In genomic region chr2:149160701-149161217, GRCh38 we compare ENCODE assay signal across 9 cellular contexts.
A peak's percentile ranks its signal among the peaks of the same experiment; 100 is the strongest.
DNase-seq lines count a peak whose midpoint lies in the region; ATAC-seq and TF ChIP-seq lines count a peak whose summit lies in the region.
"Had no signal": no experiment of that assay in that cellular context is flagged by ENCODE, and none has a peak within 500 bp of the region (broad histone marks: within the 10 kb centered on the region; RNA-seq: fewer than 3 reads in every experiment).

No MANE protein-coding gene starts in this region.

- TF ChIP-seq EP300 in esophagus muscularis mucosa (IDR thresholded peaks at IDR 0.05) (no peak), ovary (IDR thresholded peaks at IDR 0.05) (no peak)

- H3K4me1 ChIP-seq in esophagus muscularis mucosa (no peaks in the 10 kb centered on the region), left lung (peaks cover 0 to 13% of the 10 kb centered on the region in 2 donors), ovary (ENCODE audit: insufficient read depth) (no peaks in the 10 kb centered on the region)
- H3K4me1 ChIP-seq: SJSA1 had no signal

- no peak overlapping the region for H3K4me3 ChIP-seq in esophagus muscularis mucosa
- no peak overlapping the region for H3K4me3 ChIP-seq in left lung
- no peak overlapping the region for H3K4me3 ChIP-seq in ovary
- H3K4me3 ChIP-seq: SJSA1 had no signal

- DNase-seq in NOMO-1 treated with DMSO at 0.1 percent for 48 hours (lab: John Stamatoyannopoulos, UW; ENCODE audit: unreplicated experiment) (peak; percentile 91), esophagus muscularis mucosa (ENCODE audit: extremely low spot score) (peak; percentile 84), AG08396 (ENCODE audit: low spot score) (no peak), left lung (no peak), NCI-H1417 treated with DMSO at 0.1 percent for 48 hours (lab: John Stamatoyannopoulos, UW) (no peak), ovary (no peak)

- H3K36me3 ChIP-seq in esophagus muscularis mucosa (no peaks in the 10 kb centered on the region), left lung (no peaks in the 10 kb centered on the region), ovary (no peaks in the 10 kb centered on the region)
- H3K36me3 ChIP-seq: SJSA1 had no signal

- WGBS in esophagus muscularis mucosa: 71% methylated on average over 8 of the region's 8 CpGs
- WGBS in ovary, 3 donors: 36 to 44% (median 43%) methylated on average over 8 of the region's 8 CpGs

- TF ChIP-seq CTCF in esophagus muscularis mucosa (IDR thresholded peaks at IDR 0.05) (no peak), left lung (IDR thresholded peaks at IDR 0.05) (no peak), ovary (IDR thresholded peaks at IDR 0.05) (no peak)

- TF ChIP-seq POLR2A in esophagus muscularis mucosa (IDR thresholded peaks at IDR 0.05; ENCODE audit: low read depth) (no peak), ovary (IDR thresholded peaks at IDR 0.05) (no peak)

- peaks cover 0 to 5% (median 0%) of the 10 kb centered on the region in 4 donors for H3K9me3 ChIP-seq in esophagus muscularis mucosa
- peaks cover 0 to 2% of the 10 kb centered on the region in 2 donors for H3K9me3 ChIP-seq in left lung
- no peaks in the 10 kb centered on the region for H3K9me3 ChIP-seq in ovary
- H3K9me3 ChIP-seq: SJSA1 had no signal

- peak; percentile 98 for ATAC-seq in GM18909 (IDR thresholded peaks at IDR 0.05; ENCODE audit: poor library complexity, unreplicated experiment)
- ATAC-seq in HG02840 (IDR thresholded peaks at IDR 0.05; ENCODE audit: low FRiP score, unreplicated experiment): peak; percentile 95
- ATAC-seq in left lung: no peak

- H3K27ac ChIP-seq in esophagus muscularis mucosa (replicated peaks in 1 of 4) (no peak overlapping the region), left lung (peak overlapping the region in 1 of 2 donors; percentile 45), ovary (no peak overlapping the region)
- H3K27ac ChIP-seq: SJSA1 had no signal

- no peaks in the 10 kb centered on the region for H3K27me3 ChIP-seq in esophagus muscularis mucosa
- no peaks in the 10 kb centered on the region for H3K27me3 ChIP-seq in left lung
- no peaks in the 10 kb centered on the region for H3K27me3 ChIP-seq in ovary
- H3K27me3 ChIP-seq: SJSA1 had no signal

- intact Hi-C loops in esophagus muscularis mucosa (cut with DNase I) (no loop called here), left lung (cut with DNase I) (no loop called here), ovary (cut with DNase I) (no loop called here)

Comparison
In these comparisons a context has a peak if more than half of its experiments do, and no peak if none do; other contexts are left out.
1. DNase-seq: peak in NOMO-1 treated with DMSO at 0.1 percent for 48 hours (single experiment) and esophagus muscularis mucosa (single experiment); none in AG08396 (single experiment), left lung (0 of 2), NCI-H1417 treated with DMSO at 0.1 percent for 48 hours (single experiment) and ovary (0 of 5).